35 cellular contexts compared by ENCODE assay signal in the genomic region with DNA sequence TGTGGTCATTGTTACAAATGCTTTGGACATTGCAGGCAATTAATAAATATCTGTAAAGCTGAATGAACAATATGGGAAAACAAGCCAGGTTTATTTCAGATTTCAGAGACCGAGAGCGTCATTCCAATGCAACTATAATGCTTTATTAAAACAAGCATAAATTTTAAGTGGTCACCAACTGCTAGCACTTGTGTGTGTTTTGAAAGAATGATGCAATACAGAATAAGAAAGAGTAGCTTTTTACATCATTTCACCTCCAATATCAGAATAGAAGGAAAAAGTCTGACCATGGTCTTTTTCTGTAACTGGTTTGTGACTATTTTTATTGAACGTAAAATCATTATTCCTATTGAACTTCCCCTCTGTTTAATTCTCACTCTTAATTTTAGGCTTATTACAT. TPM values are rescaled to one million over a fixed set of nuclear protein-coding genes. Genes with fewer than 3 reads are reported as not detected.
"Had no signal": no experiment of that assay in that cellular context is flagged by ENCODE, and none has a peak within 500 bp of the region (broad histone marks: within the 10 kb centered on the region; RNA-seq: fewer than 3 reads in every experiment).

No MANE protein-coding gene starts in this region.

- H3K36me3 ChIP-seq: MG63 had no signal

- DNase-seq: Karpas-422, MG63, MM.1S, NCI-H1048, NCI-H1092, NCI-H1092 treated with DMSO at 0.1 percent for 48 hours, NCI-H1105, NCI-H1105 treated with DMSO at 0.1 percent for 48 hours, NCI-H1417, NCI-H1417 treated with DMSO at 0.1 percent for 48 hours, NCI-H1436, NCI-H1436 treated with DMSO at 0.1 percent for 48 hours, NCI-H146, NCI-H1694, NCI-H1694 treated with DMSO at 0.1 percent for 48 hours, NCI-H187, NCI-H187 treated with DMSO at 0.1 percent for 48 hours, NCI-H1930, NCI-H2029, NCI-H2029 treated with DMSO at 0.1 percent for 48 hours, NCI-H2081, NCI-H2081 treated with DMSO at 0.1 percent for 48 hours, NCI-H2107, NCI-H2171, NCI-H2171 treated with DMSO at 0.1 percent for 48 hours, NCI-H2227 treated with DMSO at 0.1 percent for 48 hours, NCI-H226, NCI-H345, NCI-H446, NCI-H446 treated with DMSO at 0.1 percent for 48 hours, NCI-H510A, NCI-H510A treated with DMSO at 0.1 percent for 48 hours had no signal

- H3K4me3 ChIP-seq: MG63 had no signal

- H3K27me3 ChIP-seq: MG63 had no signal

RNA-seq across cellular contexts. Expression of a gene that starts 7.6 kb away (rescaled TPM):
- total RNA-seq: LHCN-M2, MCF 10A, NCI-H460 had no signal
